ENCODE assay signal across 16 cellular contexts in genomic region chr16:10040136-10041080, GRCh38.
DNase-seq lines count a peak whose midpoint lies in the region; ATAC-seq and TF ChIP-seq lines count a peak whose summit lies in the region.
"Had no signal": no experiment of that assay in that cellular context is flagged by ENCODE, and none has a peak within 500 bp of the region (broad histone marks: within the 10 kb centered on the region; RNA-seq: fewer than 3 reads in every experiment).

No MANE protein-coding gene starts in this region.

- H3K9me3 Mint-ChIP-seq in endodermal cell (peaks cover 3% of the 10 kb centered on the region), neural progenitor cell (no peaks in the 10 kb centered on the region)
- H3K9me3 Mint-ChIP-seq: activated naive CD4-positive, alpha-beta T cell treated with anti-CD3 and anti-CD28 coated beads, Interleukin-2, amount 50 U/mL, for 72 hours had no signal

- H3K4me1 Mint-ChIP-seq in endodermal cell (peaks cover 4% of the 10 kb centered on the region), neural progenitor cell (peaks cover 13% of the 10 kb centered on the region)
- H3K4me1 Mint-ChIP-seq: immature natural killer cell had no signal

- H3K4me3 ChIP-seq in endodermal cell (ENCODE audit: low read length) (no peak overlapping the region), neural progenitor cell (no peak overlapping the region)
- H3K4me3 ChIP-seq: BLaER1 treated with 17β-estradiol and CSF1 and Interleukin-3, amounts not matched to agents 10 nM and 100 nM had no signal

- H3K4me3 Mint-ChIP-seq in endodermal cell (no peak overlapping the region), neural progenitor cell (no peak overlapping the region)
- H3K4me3 Mint-ChIP-seq: immature natural killer cell had no signal

- H3K36me3 ChIP-seq in endodermal cell (ENCODE audit: control insufficient read depth, insufficient read depth, low read length) = no peaks in the 10 kb centered on the region
- no peaks in the 10 kb centered on the region for H3K36me3 ChIP-seq in neural progenitor cell
- H3K36me3 ChIP-seq: BLaER1 treated with 17β-estradiol and CSF1 and Interleukin-3, amounts not matched to agents 10 nM and 100 nM; heart left ventricle had no signal

- H3K27ac Mint-ChIP-seq in endodermal cell (no peak overlapping the region), neural progenitor cell (no peak overlapping the region)
- H3K27ac Mint-ChIP-seq: activated naive CD4-positive, alpha-beta T cell treated with anti-CD3 and anti-CD28 coated beads, Interleukin-2, amount 50 U/mL, for 72 hours; immature natural killer cell had no signal

- H4K20me1 ChIP-seq in neural progenitor cell (ENCODE audit: low read depth) = no peaks in the 10 kb centered on the region
- H4K20me1 ChIP-seq: BLaER1 treated with 17β-estradiol and CSF1 and Interleukin-3, amounts not matched to agents 10 nM and 100 nM had no signal

- H2AFZ ChIP-seq in neural progenitor cell (replicated peaks) = peak overlapping the region; percentile 12

- no peak overlapping the region for H3K27ac ChIP-seq in endodermal cell (ENCODE audit: low read depth, low read length)
- H3K27ac ChIP-seq in neural progenitor cell = no peak overlapping the region
- H3K27ac ChIP-seq: BLaER1 treated with 17β-estradiol and CSF1 and Interleukin-3, amounts not matched to agents 10 nM and 100 nM; heart left ventricle had no signal

- H3K36me3 Mint-ChIP-seq in endodermal cell (ENCODE audit: low read depth) (no peaks in the 10 kb centered on the region), neural progenitor cell (no peaks in the 10 kb centered on the region)
- H3K36me3 Mint-ChIP-seq: activated naive CD4-positive, alpha-beta T cell treated with anti-CD3 and anti-CD28 coated beads, Interleukin-2, amount 50 U/mL, for 72 hours; immature natural killer cell had no signal

- DNase-seq in ELF-1 (ENCODE audit: low read depth, low spot score) (peak; percentile 50), NCI-H748 treated with DMSO at 0.1 percent for 48 hours (lab: John Stamatoyannopoulos, UW) (peak; percentile 2), endodermal cell (peak; percentile 67), neural progenitor cell (ENCODE audit: low spot score) (peak; percentile 61), cerebellar cortex (ENCODE audit: low spot score) (no peak), epidermal melanocyte (ENCODE audit: insufficient read length, low spot score) (no peak)
- DNase-seq: activated CD4-positive, alpha-beta T cell treated with anti-CD3 and anti-CD28 coated beads for 4 hours; immature natural killer cell; Karpas-422; NCI-H2029; NCI-H446 had no signal

- no peak for TF ChIP-seq CTCF in endodermal cell (conservative IDR thresholded peaks at IDR 0.05)
- no peak for TF ChIP-seq CTCF in neural progenitor cell (IDR thresholded peaks at IDR 0.05)

- H3K27me3 Mint-ChIP-seq in endodermal cell (ENCODE audit: insufficient read depth) (peaks cover 30% of the 10 kb centered on the region), neural progenitor cell (ENCODE audit: insufficient read depth, low read depth) (peaks cover 4% of the 10 kb centered on the region)

- no peak overlapping the region for H3K9ac ChIP-seq in endodermal cell (ENCODE audit: extremely low read depth, low read length, poor library complexity, severe bottlenecking)
- H3K9ac ChIP-seq in neural progenitor cell = no peak overlapping the region
- H3K9ac ChIP-seq: BLaER1 treated with 17β-estradiol and CSF1 and Interleukin-3, amounts not matched to agents 10 nM and 100 nM had no signal

- ATAC-seq in HG02840 (IDR thresholded peaks at IDR 0.05; ENCODE audit: low FRiP score, unreplicated experiment) (no peak), HG02973 (IDR thresholded peaks at IDR 0.05; ENCODE audit: unreplicated experiment) (no peak)

- H3K4me2 ChIP-seq in neural progenitor cell = no peak overlapping the region

- H3K4me1 ChIP-seq in endodermal cell (ENCODE audit: control insufficient read depth, insufficient read depth, low read length) (peaks cover 3% of the 10 kb centered on the region), neural progenitor cell (peaks cover 6% of the 10 kb centered on the region)
- H3K4me1 ChIP-seq: BLaER1 treated with 17β-estradiol and CSF1 and Interleukin-3, amounts not matched to agents 10 nM and 100 nM had no signal

- H3K9me3 ChIP-seq in endodermal cell (ENCODE audit: control insufficient read depth, low read length) = no peaks in the 10 kb centered on the region
- no peaks in the 10 kb centered on the region for H3K9me3 ChIP-seq in neural progenitor cell (ENCODE audit: low read depth)
- H3K9me3 ChIP-seq: BLaER1 treated with 17β-estradiol and CSF1 and Interleukin-3, amounts not matched to agents 10 nM and 100 nM had no signal

- peaks cover 35% of the 10 kb centered on the region for H3F3A ChIP-seq in neural progenitor cell (ENCODE audit: low read depth)

- 66 to 87% methylated on average over 5 to 17 of the region's 17 CpGs for WGBS in endodermal cell (ENCODE audit: insufficient coverage in 1 of 2, insufficient read length in 1 of 2), 2 experiments

- H3K27me3 ChIP-seq in endodermal cell (ENCODE audit: control insufficient read depth, insufficient read depth, low read length, poor library complexity, severe bottlenecking) (peaks cover 11% of the 10 kb centered on the region), neural progenitor cell (no peaks in the 10 kb centered on the region)
- H3K27me3 ChIP-seq: BLaER1 treated with 17β-estradiol and CSF1 and Interleukin-3, amounts not matched to agents 10 nM and 100 nM had no signal

- no peaks in the 10 kb centered on the region for H3K79me2 ChIP-seq in neural progenitor cell (ENCODE audit: low read depth)

Comparison
In these comparisons a context has a peak if more than half of its experiments do, and no peak if none do; other contexts are left out.
1. DNase-seq: peak in ELF-1 (single experiment), NCI-H748 treated with DMSO at 0.1 percent for 48 hours (single experiment), endodermal cell (single experiment) and neural progenitor cell (single experiment); none in cerebellar cortex (single experiment) and epidermal melanocyte (single experiment).